In the genomic region with DNA sequence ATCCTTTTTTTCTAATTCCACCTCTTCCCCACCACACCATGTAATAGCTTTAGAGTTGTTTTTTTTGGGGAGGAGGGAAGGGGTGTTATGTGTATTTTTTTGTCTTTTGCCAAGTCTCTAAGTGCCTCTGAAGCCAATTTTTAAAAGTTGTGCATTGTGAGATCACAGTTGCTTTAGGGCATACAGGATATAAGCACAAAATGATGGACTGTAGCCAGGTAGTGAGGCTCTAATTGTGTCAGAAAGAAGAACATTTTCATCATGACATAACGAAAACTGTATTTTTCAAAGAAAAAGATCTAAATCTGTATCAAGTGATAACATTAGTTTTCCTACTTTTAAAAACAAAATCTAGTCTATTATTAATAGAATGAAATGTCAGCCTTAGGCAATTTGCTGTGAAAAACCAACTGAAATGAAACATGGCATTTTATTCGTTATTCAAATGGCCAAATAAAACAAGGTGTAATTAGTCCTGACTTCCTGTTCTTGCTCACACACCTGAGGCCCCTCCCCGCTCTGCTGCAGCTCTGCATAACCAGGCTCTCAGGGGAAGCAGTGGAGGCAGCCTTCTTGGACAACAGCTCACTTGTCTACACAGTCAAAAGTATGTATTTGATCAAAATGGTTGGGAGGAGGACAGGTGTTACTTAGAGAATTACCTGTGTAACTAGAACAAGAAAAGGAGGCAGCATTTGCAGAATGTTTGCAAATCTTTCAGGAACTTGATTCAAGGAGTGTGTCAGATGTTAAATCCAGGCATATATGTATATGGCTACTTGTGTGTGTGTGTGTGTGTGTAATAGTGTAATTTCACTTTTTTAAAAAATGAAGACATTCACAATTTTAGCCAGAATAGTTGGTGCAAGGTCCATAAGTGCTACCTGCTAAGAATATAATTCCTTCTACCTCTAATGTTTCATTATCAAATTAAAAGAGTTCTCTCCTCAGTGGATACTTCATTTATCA, we compare ENCODE assay signal across 12 cellular contexts.
DNase-seq lines count a peak whose midpoint lies in the region; ATAC-seq, FAIRE-seq and TF ChIP-seq lines count a peak whose summit lies in the region.
"Had no signal": no experiment of that assay in that cellular context is flagged by ENCODE, and none has a peak within 500 bp of the region (broad histone marks: within the 10 kb centered on the region; RNA-seq: fewer than 3 reads in every experiment).

No MANE protein-coding gene starts in this region.

- intact Hi-C loops in Right ventricle myocardium superior (cut with DNase I), result no loop called here

- H2BK120ac ChIP-seq in mesendoderm (ENCODE audit: low read depth, low read length), result no peak overlapping the region

- peak; percentile 50 for FAIRE-seq in endometrium (lab: Jason Lieb, UNC)

- ATAC-seq in HG03460 (IDR thresholded peaks at IDR 0.05; ENCODE audit: unreplicated experiment) (no peak), Right ventricle myocardium superior (ENCODE audit: poor library complexity) (no peak)

- no peak overlapping the region for H4K8ac ChIP-seq in mesendoderm (ENCODE audit: low read depth, low read length)

- peak; percentile 12 for DNase-seq in NCI-H748 treated with DMSO at 0.1 percent for 48 hours (lab: John Stamatoyannopoulos, UW)
- no peak for DNase-seq in mesendoderm
- DNase-seq in Right ventricle myocardium superior, result no peak
- DNase-seq in NCI-H82 (lab: John Stamatoyannopoulos, UW), result no peak
- DNase-seq: BE2C, MV-4-11, T-helper 9 cell had no signal

- H3K4me1 ChIP-seq in rectal smooth muscle tissue (ENCODE audit: control insufficient read depth, insufficient read depth, low read length) (no peaks in the 10 kb centered on the region), mesendoderm (ENCODE audit: control insufficient read depth, low read depth, low read length) (no peaks in the 10 kb centered on the region)

- no peak overlapping the region for H2BK5ac ChIP-seq in mesendoderm (ENCODE audit: low read length)

- H3K9ac ChIP-seq in rectal smooth muscle tissue (ENCODE audit: low read length) (no peak overlapping the region), mesendoderm (ENCODE audit: low read length) (no peak overlapping the region)

- H3K4me3 ChIP-seq in rectal smooth muscle tissue (ENCODE audit: low read length), result peak overlapping the region; percentile 57
- no peak overlapping the region for H3K4me3 ChIP-seq in mesendoderm (ENCODE audit: low read length)

- no peaks in the 10 kb centered on the region for H3K27me3 ChIP-seq in rectal smooth muscle tissue (ENCODE audit: control insufficient read depth, insufficient read depth, low read length)
- H3K27me3 ChIP-seq in mesendoderm (ENCODE audit: insufficient read depth, low read length, poor library complexity), result no peaks in the 10 kb centered on the region
- H3K27me3 ChIP-seq: BE2C, vagina had no signal

- H3K23ac ChIP-seq in mesendoderm (ENCODE audit: low read length), result no peak overlapping the region

- H3K56ac ChIP-seq in mesendoderm (ENCODE audit: low read length), result no peak overlapping the region

- H3K36me3 ChIP-seq in rectal smooth muscle tissue (ENCODE audit: control insufficient read depth, insufficient read depth, low read length) (no peaks in the 10 kb centered on the region), mesendoderm (ENCODE audit: control insufficient read depth, insufficient read depth, low read length) (no peaks in the 10 kb centered on the region)
- H3K36me3 ChIP-seq: BE2C, vagina had no signal

- no peak overlapping the region for H3K18ac ChIP-seq in mesendoderm (ENCODE audit: low read length)

- H3K79me2 ChIP-seq in mesendoderm (ENCODE audit: control insufficient read depth, insufficient read depth, low read length), result no peaks in the 10 kb centered on the region

- H3K4me2 ChIP-seq in mesendoderm (ENCODE audit: low read length), result no peak overlapping the region

- WGBS in mesendoderm (ENCODE audit: extremely low coverage, insufficient coverage, low lambda C conversion rate), result no CpG with 5 or more reads among the region's 3 CpGs

- H3K27ac ChIP-seq in rectal smooth muscle tissue (ENCODE audit: low read depth, low read length) (no peak overlapping the region), mesendoderm (ENCODE audit: low read depth, low read length) (no peak overlapping the region)

- no peak overlapping the region for H2AK5ac ChIP-seq in mesendoderm (ENCODE audit: low read length)

- H3K79me1 ChIP-seq in mesendoderm (ENCODE audit: low read length), result no peaks in the 10 kb centered on the region

- TF ChIP-seq EP300 in Ishikawa (IDR thresholded peaks at IDR 0.05; ENCODE audit: borderline replicate concordance), result 0 out of 2 replicates have a peak, but pooled peaks have one; percentile 33

- H4K5ac ChIP-seq in mesendoderm (ENCODE audit: low read length), result no peak overlapping the region

- TF ChIP-seq RAD21 in Ishikawa (IDR thresholded peaks at IDR 0.05; ENCODE audit: low read depth), result no peak

- no peak overlapping the region for H3K4ac ChIP-seq in mesendoderm (ENCODE audit: low read depth, low read length)

- no peak overlapping the region for H2BK15ac ChIP-seq in mesendoderm (replicated peaks; ENCODE audit: low read depth)

TF ChIP-seq in Ishikawa, 13 proteins besides CTCF, POLR2A, EP300 and RAD21:
- TF ChIP-seq CREB1 (IDR thresholded peaks at IDR 0.05; ENCODE audit: low read depth) (0 out of 2 replicates have a peak, but pooled peaks have one; percentile 14), FOXM1 (IDR thresholded peaks at IDR 0.05; ENCODE audit: borderline replicate concordance, low read depth) (peak; percentile 46; the same call in 1 of the 2 replicates), ZBTB7A (IDR thresholded peaks at IDR 0.05; ENCODE audit: low read depth) (no peak)
